Comparison of ENCODE assay signal across 26 cellular contexts in the genomic region with DNA sequence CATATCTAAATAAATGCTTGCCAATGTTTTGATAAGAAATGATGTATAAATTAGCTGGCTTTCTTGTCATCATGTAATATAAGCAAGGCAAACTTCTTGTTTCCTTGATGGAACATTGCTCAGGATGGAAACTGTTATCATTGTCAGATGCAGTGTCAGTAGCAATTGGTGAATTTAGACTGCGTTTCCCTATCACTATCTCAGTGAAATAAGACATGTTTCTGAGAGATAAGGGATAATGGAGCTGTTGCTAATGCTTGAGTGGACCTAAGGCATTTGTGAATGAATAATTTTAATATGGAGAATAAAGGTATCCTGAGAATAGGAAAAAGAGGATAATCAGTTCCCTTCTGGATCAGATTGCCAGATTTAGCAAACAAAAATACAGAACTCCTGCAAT.
"Had no signal": no experiment of that assay in that cellular context is flagged by ENCODE, and none has a peak within 500 bp of the region (broad histone marks: within the 10 kb centered on the region; RNA-seq: fewer than 3 reads in every experiment).

No MANE protein-coding gene starts in this region.

- H3K27me3 ChIP-seq: neural progenitor cell, neutrophil, right lobe of liver, stomach, testis, thyroid gland, transverse colon, upper lobe of right lung had no signal

- H3K27ac ChIP-seq: lower lobe of right lung, neural progenitor cell, neutrophil, parathyroid adenoma, psoas muscle, right lobe of liver, stomach, testis, thyroid gland, transverse colon, upper lobe of right lung had no signal

- ATAC-seq: left cardiac atrium; natural killer cell; stimulated activated naive CD8-positive, alpha-beta T cell treated with anti-CD3 and anti-CD28 coated beads, Interleukin-15, Interleukin-2, amounts not matched to agents 100 U/mL and 50 U/mL, for 24 hours had no signal

- H3K9me3 Mint-ChIP-seq: neural progenitor cell had no signal

- H3K4me3 Mint-ChIP-seq: mesothelial cell of epicardium; naive B cell; natural killer cell; nephron progenitor cell; neural progenitor cell; stimulated activated naive B cell treated with anti-CD40 and anti-IgM and Interleukin-4, amounts not matched to agents 10 μg/mL and 1 μg/mL and 100 μg/mL, for 72 hours had no signal

- DNase-seq: left cardiac atrium; lower lobe of right lung; naive B cell; natural killer cell; nephron progenitor cell; occipital lobe; psoas muscle; right lobe of liver; stimulated activated CD4-positive, alpha-beta T cell treated with anti-CD3 and anti-CD28 coated beads, Interleukin-1b, Interleukin-23, amount 100 ng/mL, for 48 hours; stimulated activated CD4-positive, alpha-beta T cell treated with anti-CD3 and anti-CD28 coated beads, Interleukin-2, amount 100 ng/mL, for 48 hours; stimulated activated CD4-positive, alpha-beta T cell treated with anti-CD3 and anti-CD28 coated beads, Interleukin-4, amount 100 ng/mL, for 4 hours; stimulated activated CD8-positive, alpha-beta memory T cell treated with anti-CD3 and anti-CD28 coated beads, Interleukin-4, amount 100 ng/mL, for 48 hours; stimulated activated naive B cell treated with anti-CD40 and anti-IgM and Interleukin-4, amounts not matched to agents 10 μg/mL and 1 μg/mL and 100 μg/mL, for 72 hours; stimulated activated naive CD8-positive, alpha-beta T cell treated with anti-CD3 and anti-CD28 coated beads, Interleukin-15, Interleukin-2, amounts not matched to agents 100 U/mL and 50 U/mL, for 24 hours; stomach; testis; thyroid gland; transverse colon; upper lobe of right lung had no signal

- H3K4me1 ChIP-seq: lower lobe of right lung, neural progenitor cell, parathyroid adenoma, stomach, testis, thyroid gland, upper lobe of right lung had no signal

- H3K36me3 ChIP-seq: lower lobe of right lung, neural progenitor cell, neutrophil, right lobe of liver, stomach, thyroid gland, transverse colon, upper lobe of right lung had no signal

- H3K4me3 ChIP-seq: lower lobe of right lung, neural progenitor cell, psoas muscle, right lobe of liver, smooth muscle cell, stomach, testis, thyroid gland, transverse colon, upper lobe of right lung had no signal

- H3K9ac ChIP-seq: neural progenitor cell, parathyroid adenoma had no signal

- H3K9me3 ChIP-seq: lower lobe of right lung, neutrophil, psoas muscle, right lobe of liver, stomach, testis, thyroid gland, transverse colon, upper lobe of right lung had no signal

- FAIRE-seq: keratinocyte, urothelium cell line had no signal

- H2AFZ ChIP-seq: parathyroid adenoma had no signal

- H3K27me3 Mint-ChIP-seq: naive B cell; stimulated activated naive B cell treated with anti-CD40 and anti-IgM and Interleukin-4, amounts not matched to agents 10 μg/mL and 1 μg/mL and 100 μg/mL, for 72 hours had no signal

- H3K36me3 Mint-ChIP-seq: mesothelial cell of epicardium, naive B cell, natural killer cell, neural progenitor cell had no signal

- H3K4me2 ChIP-seq: neural progenitor cell, smooth muscle cell had no signal

- H3K79me2 ChIP-seq: parathyroid adenoma had no signal

- H3K4me1 Mint-ChIP-seq: mesothelial cell of epicardium, natural killer cell, nephron progenitor cell had no signal

- H3K27ac Mint-ChIP-seq: mesothelial cell of epicardium; naive B cell; natural killer cell; nephron progenitor cell; neural progenitor cell; stimulated activated naive B cell treated with anti-CD40 and anti-IgM and Interleukin-4, amounts not matched to agents 10 μg/mL and 1 μg/mL and 100 μg/mL, for 72 hours had no signal
